ENCODE assay signal across 14 cellular contexts in genomic region chr2:188628989-188629889, GRCh38.
A peak's percentile ranks its signal among the peaks of the same experiment; 100 is the strongest.
DNase-seq lines count a peak whose midpoint lies in the region; ATAC-seq, FAIRE-seq and TF ChIP-seq lines count a peak whose summit lies in the region.
"Had no signal": no experiment of that assay in that cellular context is flagged by ENCODE, and none has a peak within 500 bp of the region (broad histone marks: within the 10 kb centered on the region; RNA-seq: fewer than 3 reads in every experiment).

No MANE protein-coding gene starts in this region.

- no peaks in the 10 kb centered on the region for H3K4me1 ChIP-seq in pancreas

- WGBS in pancreas, 2 donors = 84 to 96% methylated on average over 4 of the region's 4 CpGs

- no peaks in the 10 kb centered on the region for H3K9me3 ChIP-seq in pancreas

- H3K27ac ChIP-seq in epithelial cell of prostate = no peak overlapping the region
- H3K27ac ChIP-seq in pancreas = no peak overlapping the region
- H3K27ac ChIP-seq: VCaP had no signal

- no peaks in the 10 kb centered on the region for H3K27me3 Mint-ChIP-seq in progenitor cell of endocrine pancreas

- no peak overlapping the region for H3K4me3 Mint-ChIP-seq in progenitor cell of endocrine pancreas (ENCODE audit: low read depth)

- no peaks in the 10 kb centered on the region for H3K36me3 ChIP-seq in pancreas

- intact Hi-C loops in pancreas (cut with DNase I) = no loop called here

- no peaks in the 10 kb centered on the region for H3K36me3 Mint-ChIP-seq in progenitor cell of endocrine pancreas (ENCODE audit: insufficient read depth)

- H3K9me3 Mint-ChIP-seq in progenitor cell of endocrine pancreas (ENCODE audit: low read depth) = no peaks in the 10 kb centered on the region

- TF ChIP-seq POLR2A in GM12891 (IDR thresholded peaks at IDR 0.05; ENCODE audit: low read depth, low read length) = no peak

- no peaks in the 10 kb centered on the region for H3K27me3 ChIP-seq in pancreas

- no peak for TF ChIP-seq CTCF in pancreas (IDR thresholded peaks at IDR 0.05)
- TF ChIP-seq CTCF in progenitor cell of endocrine pancreas (IDR thresholded peaks at IDR 0.05; ENCODE audit: unreplicated experiment) = no peak

- ATAC-seq in pancreas (peak in 3 of 4 donors; percentile 24 to 61 (median 29)), GM21825 (IDR thresholded peaks at IDR 0.05; ENCODE audit: unreplicated experiment) (no peak)

- H3K4me3 ChIP-seq in pancreas = no peak overlapping the region

- peaks cover 8% of the 10 kb centered on the region for H3K4me1 Mint-ChIP-seq in progenitor cell of endocrine pancreas (ENCODE audit: low read depth)

- H3K27ac Mint-ChIP-seq in progenitor cell of endocrine pancreas = no peak overlapping the region

- peak; percentile 69 for DNase-seq in Daoy (ENCODE audit: low read depth)
- peak; percentile 60 for DNase-seq in NCI-H69 (lab: John Stamatoyannopoulos, UW)
- peak; percentile 56 for DNase-seq in epithelial cell of prostate (ENCODE audit: low read depth, low spot score)
- DNase-seq in pancreas = no peak
- DNase-seq in GM12891 (ENCODE audit: insufficient read length, low spot score) = no peak
- no peak for DNase-seq in progenitor cell of endocrine pancreas (ENCODE audit: low spot score, unreplicated experiment)
- no peak for DNase-seq in HT-29 (ENCODE audit: low spot score)
- DNase-seq: activated naive CD4-positive, alpha-beta T cell treated with Interleukin-2 at 50 U/mL for 16 hours; NCI-H526; stimulated activated CD4-positive, alpha-beta T cell treated with anti-CD3 and anti-CD28 coated beads, Interleukin-4, amount 100 ng/mL, for 24 hours had no signal

- FAIRE-seq in pancreas (lab: Jason Lieb, UNC) = no peak
- no peak for FAIRE-seq in GM12891 (lab: Jason Lieb, UNC)
- FAIRE-seq: D721Med, frontal cortex had no signal

TF ChIP-seq in GM12891, 5 proteins besides CTCF, POLR2A, EP300 and RAD21:
- TF ChIP-seq POU2F2 (IDR thresholded peaks at IDR 0.05; ENCODE audit: low read depth, low read length) (no peak), SPI1 (IDR thresholded peaks at IDR 0.05; ENCODE audit: low read depth, low read length) (no peak), PAX5 (IDR thresholded peaks at IDR 0.05; ENCODE audit: insufficient read depth, low read length, severe bottlenecking) (no peak), POLR2AphosphoS5 (IDR thresholded peaks at IDR 0.05; ENCODE audit: low read depth, low read length) (no peak), TAF1 (IDR thresholded peaks at IDR 0.05; ENCODE audit: low read depth, low read length) (no peak)
TF ChIP-seq in GM12891: peak in this region for 0.

Comparison
In these comparisons a context has a peak if more than half of its experiments do, and no peak if none do; other contexts are left out.
1. DNase-seq: peak in Daoy (single experiment), NCI-H69 (single experiment) and epithelial cell of prostate (single experiment); none in pancreas (0 of 6), GM12891 (single experiment), progenitor cell of endocrine pancreas (single experiment) and HT-29 (single experiment).